Comparison of ENCODE assay signal across 8 cellular contexts in genomic region chr3:123026551-123027291, GRCh38.
DNase-seq lines count a peak whose midpoint lies in the region; ATAC-seq and TF ChIP-seq lines count a peak whose summit lies in the region.

No MANE protein-coding gene starts in this region.

- TF ChIP-seq CTCF in fibroblast of pulmonary artery (IDR thresholded peaks at IDR 0.05; ENCODE audit: low read length, missing control alignments) = no peak

- DNase-seq in NCI-H2227 (lab: John Stamatoyannopoulos, UW; ENCODE audit: unreplicated experiment) (peak; percentile 26), NCI-H2227 treated with DMSO at 0.1 percent for 48 hours (lab: John Stamatoyannopoulos, UW) (no peak), fibroblast of pulmonary artery (ENCODE audit: low read depth) (no peak), medulla oblongata (ENCODE audit: extremely low spot score) (no peak)
- DNase-seq in activated CD4-positive, alpha-beta T cell treated with anti-CD3 and anti-CD28 coated beads, Interleukin-2, amount 50 U/mL, for 1 hour = peak; percentile 9

- ATAC-seq in HG02759 (IDR thresholded peaks at IDR 0.05; ENCODE audit: unreplicated experiment) (no peak), GM21786 (IDR thresholded peaks at IDR 0.05; ENCODE audit: unreplicated experiment) (no peak)

- peaks cover 40% of the 10 kb centered on the region for H3K36me3 ChIP-seq in neuron (ENCODE audit: insufficient read depth, low read length)

- peak overlapping the region; percentile 45 for H3K4me3 ChIP-seq in fibroblast of pulmonary artery (replicated peaks; ENCODE audit: low read depth, low read length)
- peak overlapping the region; percentile 97 for H3K4me3 ChIP-seq in neuron (ENCODE audit: low read length)

- no peak overlapping the region for H2AFZ ChIP-seq in neuron (ENCODE audit: low read depth, low read length)

- no peaks in the 10 kb centered on the region for H3K27me3 ChIP-seq in neuron (ENCODE audit: insufficient read depth, low read length)

- peaks cover 20% of the 10 kb centered on the region for H3K9me3 ChIP-seq in neuron (ENCODE audit: low read length)

- H3K4me1 ChIP-seq in neuron (ENCODE audit: insufficient read depth, low read length) = peaks cover 58% of the 10 kb centered on the region

Comparison
In these comparisons a context has a peak if more than half of its experiments do, and no peak if none do; other contexts are left out.
1. DNase-seq: peak in NCI-H2227 (single experiment) and activated CD4-positive, alpha-beta T cell treated with anti-CD3 and anti-CD28 coated beads, Interleukin-2, amount 50 U/mL, for 1 hour (single experiment); none in NCI-H2227 treated with DMSO at 0.1 percent for 48 hours (single experiment), fibroblast of pulmonary artery (single experiment) and medulla oblongata (single experiment).